In the genomic region with DNA sequence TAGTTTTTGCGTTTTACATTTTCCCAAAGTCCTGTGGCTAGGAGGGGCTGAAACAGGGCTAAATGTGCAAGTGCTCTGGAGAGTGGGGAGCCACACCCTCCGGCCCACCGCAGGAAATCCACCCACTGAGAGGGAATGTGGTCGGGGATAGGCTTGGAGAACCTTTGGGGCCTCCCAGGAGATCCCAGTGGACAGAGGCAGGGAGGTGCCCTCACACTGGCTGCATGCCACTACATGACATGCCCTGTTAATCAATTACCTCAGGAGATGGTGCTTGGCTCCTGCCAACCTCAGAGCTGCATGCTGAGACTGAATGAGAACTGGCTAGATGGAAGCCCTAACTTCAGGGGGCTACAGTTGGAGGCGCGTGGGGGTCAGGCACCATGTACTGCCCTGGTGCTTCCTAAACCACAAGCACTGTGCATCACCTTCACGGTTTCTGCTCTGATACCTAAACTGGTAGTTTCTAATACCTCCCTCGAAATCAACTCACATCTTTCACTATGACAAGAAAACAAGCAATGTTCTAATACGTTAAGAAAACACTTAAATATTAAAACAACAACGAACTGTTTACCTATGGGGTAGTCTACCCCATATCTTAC, we compare ENCODE assay signal across 18 cellular contexts.
DNase-seq lines count a peak whose midpoint lies in the region; ATAC-seq, FAIRE-seq and TF ChIP-seq lines count a peak whose summit lies in the region.
"Had no signal": no experiment of that assay in that cellular context is flagged by ENCODE, and none has a peak within 500 bp of the region (broad histone marks: within the 10 kb centered on the region; RNA-seq: fewer than 3 reads in every experiment).

No MANE protein-coding gene starts in this region.

- H3K4me3 ChIP-seq in MG63 (no peak overlapping the region), kidney (ENCODE audit: low read length in 2 of 2) (peak overlapping the region; percentile 39 to 50), SJCRH30 (no peak overlapping the region), GM23338 (no peak overlapping the region)
- H3K4me3 ChIP-seq: hepatocyte had no signal

- DNase-seq in Calu3 (peak; percentile 74), MG63 (peak; percentile 28), kidney (peak; percentile 82), SJCRH30 (no peak), NCI-H2107 (lab: John Stamatoyannopoulos, UW) (no peak), GM23338 (ENCODE audit: low spot score) (no peak)
- DNase-seq: activated CD4-positive, alpha-beta T cell treated with anti-CD3 and anti-CD28 coated beads, Interleukin-2, amount 50 U/mL, for 1 hour; activated naive CD4-positive, alpha-beta T cell treated with anti-CD3 and anti-CD28 coated beads, Interleukin-2, amount 10 ng/mL, durations not matched to agents 7 days and 5 days; CD8-positive, alpha-beta memory T cell; DND-41; HFFc6; nucleus accumbens; stimulated activated CD4-positive, alpha-beta T cell treated with anti-CD3 and anti-CD28 coated beads, Interleukin-2, amount 100 ng/mL, for 48 hours had no signal

- H3K27me3 ChIP-seq in MG63 (no peaks in the 10 kb centered on the region), SJCRH30 (no peaks in the 10 kb centered on the region), GM23338 (ENCODE audit: insufficient read depth) (no peaks in the 10 kb centered on the region)
- H3K27me3 ChIP-seq: hepatocyte had no signal

- H3K9me3 Mint-ChIP-seq in Calu3 (ENCODE audit: low read depth, unreplicated experiment) (no peaks in the 10 kb centered on the region), nephron (no peaks in the 10 kb centered on the region), GM23338 (no peaks in the 10 kb centered on the region)
- H3K9me3 Mint-ChIP-seq: activated naive CD4-positive, alpha-beta T cell treated with anti-CD3 and anti-CD28 coated beads, Interleukin-2, amount 10 ng/mL, durations not matched to agents 7 days and 5 days; HFFc6 had no signal

- TF ChIP-seq CTCF in Calu3 (IDR thresholded peaks at IDR 0.05; ENCODE audit: unreplicated experiment) (no peak), kidney (IDR thresholded peaks at IDR 0.05; ENCODE audit: borderline replicate concordance, extremely low read depth, insufficient read depth) (no peak), nephron (IDR thresholded peaks at IDR 0.05; ENCODE audit: unreplicated experiment in 3 of 3) (no peak), GM23338 (conservative IDR thresholded peaks at IDR 0.05; ENCODE audit: low read depth in 2 of 2) (no peak)

- H3K9me3 ChIP-seq in MG63 (no peaks in the 10 kb centered on the region; the same call in 1 of the 2 replicates), kidney (ENCODE audit: control insufficient read depth in 1 of 2, low read length in 2 of 2) (no peaks in the 10 kb centered on the region), SJCRH30 (replicated peaks) (no peaks in the 10 kb centered on the region)

- H3K36me3 Mint-ChIP-seq in Calu3 (ENCODE audit: insufficient read depth, unreplicated experiment) = no peaks in the 10 kb centered on the region
- H3K36me3 Mint-ChIP-seq in nephron (ENCODE audit: low read depth) = no peaks in the 10 kb centered on the region
- H3K36me3 Mint-ChIP-seq in GM23338 (ENCODE audit: low read depth) = no peaks in the 10 kb centered on the region
- H3K36me3 Mint-ChIP-seq: activated naive CD4-positive, alpha-beta T cell treated with anti-CD3 and anti-CD28 coated beads, Interleukin-2, amount 10 ng/mL, durations not matched to agents 7 days and 5 days; CD8-positive, alpha-beta memory T cell had no signal

- H3K27ac ChIP-seq in kidney (ENCODE audit: low read depth in 2 of 2, low read length in 2 of 2) = peak overlapping the region in 1 of 2 donors; percentile 56
- H3K27ac ChIP-seq in SJCRH30 = no peak overlapping the region
- H3K27ac ChIP-seq in GM23338 (ENCODE audit: low read depth) = no peak overlapping the region
- H3K27ac ChIP-seq: hepatocyte had no signal

- H3K79me2 ChIP-seq in GM23338 (replicated peaks; ENCODE audit: insufficient read depth) = no peaks in the 10 kb centered on the region
- H3K79me2 ChIP-seq: hepatocyte had no signal

- H3K27ac Mint-ChIP-seq in Calu3 (ENCODE audit: unreplicated experiment) = peak overlapping the region; percentile 52
- peak overlapping the region; percentile 87 to 96 (median 90) for H3K27ac Mint-ChIP-seq in nephron
- no peak overlapping the region for H3K27ac Mint-ChIP-seq in GM23338
- H3K27ac Mint-ChIP-seq: activated naive CD4-positive, alpha-beta T cell treated with anti-CD3 and anti-CD28 coated beads, Interleukin-2, amount 10 ng/mL, durations not matched to agents 7 days and 5 days; CD8-positive, alpha-beta memory T cell; HFFc6 had no signal

- CTCF ChIA-PET in Calu3 (lab: Charles Lee) = interaction anchor here (1.2 kb wide), 1 partner anchor 113 kb away, joined by 4 read pairs; a partner anchor contains a TSS

- H3K4me1 ChIP-seq in kidney (ENCODE audit: control insufficient read depth in 1 of 2, insufficient read depth in 1 of 2, low read depth in 1 of 2, low read length in 2 of 2) = peaks cover 0 to 8% of the 10 kb centered on the region in 2 donors
- no peaks in the 10 kb centered on the region for H3K4me1 ChIP-seq in SJCRH30
- H3K4me1 ChIP-seq in GM23338 (ENCODE audit: insufficient read depth) = no peaks in the 10 kb centered on the region

- no peak for ATAC-seq in GM19395 (IDR thresholded peaks at IDR 0.05; ENCODE audit: unreplicated experiment)
- no peak for ATAC-seq in GM23338

- H3K9me2 ChIP-seq in GM23338 (ENCODE audit: insufficient read depth) = no peaks in the 10 kb centered on the region

- FAIRE-seq in kidney (lab: Jason Lieb, UNC) = no peak
- FAIRE-seq: colon, TTC549 had no signal

- peaks cover 12% of the 10 kb centered on the region for H3K4me1 Mint-ChIP-seq in Calu3 (ENCODE audit: low read depth, unreplicated experiment)
- peaks cover 38% of the 10 kb centered on the region for H3K4me1 Mint-ChIP-seq in nephron
- no peaks in the 10 kb centered on the region for H3K4me1 Mint-ChIP-seq in GM23338
- H3K4me1 Mint-ChIP-seq: activated naive CD4-positive, alpha-beta T cell treated with anti-CD3 and anti-CD28 coated beads, Interleukin-2, amount 10 ng/mL, durations not matched to agents 7 days and 5 days; CD8-positive, alpha-beta memory T cell had no signal

- H3K27me3 Mint-ChIP-seq in Calu3 (ENCODE audit: unreplicated experiment) = no peaks in the 10 kb centered on the region
- H3K27me3 Mint-ChIP-seq in nephron (ENCODE audit: low read depth) = peaks cover 20% of the 10 kb centered on the region
- peaks cover 1% of the 10 kb centered on the region for H3K27me3 Mint-ChIP-seq in GM23338 (ENCODE audit: insufficient read depth, low read depth, poor library complexity)

- no peak overlapping the region for H2AFZ ChIP-seq in GM23338
- H2AFZ ChIP-seq: hepatocyte had no signal

- intact Hi-C loops in Calu3 (cut with micrococcal nuclease; ENCODE audit: unreplicated experiment) (no loop called here), kidney (cut with DNase I) (no loop called here)

- no peak overlapping the region for H3K9ac ChIP-seq in kidney (ENCODE audit: low read length in 2 of 2)

- no TSS peak for BruUV-seq in Calu3 (replicated peaks; lab: Mats Ljungman, UMichigan)

- H3K4me3 Mint-ChIP-seq in Calu3 (ENCODE audit: low read depth, unreplicated experiment) (peak overlapping the region; percentile 63), nephron (peak overlapping the region in 2 of 3 experiments; percentile 42 to 54), GM23338 (no peak overlapping the region)
- H3K4me3 Mint-ChIP-seq: activated naive CD4-positive, alpha-beta T cell treated with anti-CD3 and anti-CD28 coated beads, Interleukin-2, amount 10 ng/mL, durations not matched to agents 7 days and 5 days; CD8-positive, alpha-beta memory T cell; HFFc6 had no signal

- H4K20me1 ChIP-seq in GM23338 (replicated peaks; ENCODE audit: insufficient read depth) = no peaks in the 10 kb centered on the region

- no peaks in the 10 kb centered on the region for H3F3A ChIP-seq in GM23338 (replicated peaks; ENCODE audit: low read depth)

- H3K36me3 ChIP-seq in MG63 (no peaks in the 10 kb centered on the region), kidney (ENCODE audit: control insufficient read depth in 1 of 2, insufficient read depth in 2 of 2, low read length in 2 of 2) (no peaks in the 10 kb centered on the region), SJCRH30 (no peaks in the 10 kb centered on the region), GM23338 (ENCODE audit: insufficient read depth) (no peaks in the 10 kb centered on the region)

- no peak overlapping the region for H3K4me2 ChIP-seq in GM23338
- H3K4me2 ChIP-seq: hepatocyte had no signal

TF ChIP-seq in GM23338, 12 proteins besides CTCF, POLR2A, EP300 and RAD21:
- TF ChIP-seq EZH2phosphoT487 (IDR thresholded peaks at IDR 0.05; ENCODE audit: unreplicated experiment) (no peak), ZNF331 (CRISPR knock-in tag; IDR thresholded peaks at IDR 0.05; ENCODE audit: low read depth) (no peak), STAT1 (IDR thresholded peaks at IDR 0.05; ENCODE audit: unreplicated experiment) (no peak), POLR2AphosphoS5 (IDR thresholded peaks at IDR 0.05; ENCODE audit: low read depth) (no peak)

Comparison
In these comparisons a context has a peak if more than half of its experiments do, and no peak if none do; other contexts are left out.
1. DNase-seq: peak in Calu3 (single experiment), MG63 (single experiment) and kidney (single experiment); none in SJCRH30 (0 of 2), NCI-H2107 (single experiment) and GM23338 (single experiment).
2. H3K4me3 ChIP-seq: peak in kidney (2 of 2); none in MG63 (single experiment), SJCRH30 (single experiment) and GM23338 (single experiment).